In the genomic region with DNA sequence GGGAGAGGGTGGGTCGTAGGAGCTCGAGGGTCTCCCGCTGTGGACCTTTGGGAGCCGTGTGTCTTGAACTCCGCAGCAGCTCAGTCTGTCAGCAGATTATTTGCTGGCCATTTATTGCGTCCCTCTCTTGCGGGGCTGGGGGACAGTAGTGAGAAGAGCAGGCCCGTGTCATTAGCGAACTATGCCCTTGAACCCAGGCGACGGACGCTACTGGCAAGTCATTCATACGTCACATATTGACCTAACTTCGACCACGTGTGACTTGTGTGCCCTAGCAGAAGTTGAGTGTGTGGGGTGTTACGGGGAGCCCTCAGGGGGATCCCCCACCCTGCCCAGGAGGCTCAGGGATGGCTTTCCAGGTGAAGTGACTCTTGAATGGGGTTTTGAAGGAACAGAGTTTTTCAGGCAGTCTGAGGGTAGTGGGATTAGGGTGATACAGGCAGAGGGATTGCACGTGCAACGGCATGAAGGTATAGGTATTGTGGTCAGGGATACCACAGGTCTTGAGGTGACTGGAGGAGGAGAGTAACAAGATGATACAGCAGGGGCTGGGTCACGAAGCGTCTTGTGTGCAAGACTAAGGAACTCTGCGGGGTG, we compare ENCODE assay signal across 8 cellular contexts. TPM values are rescaled to one million over a fixed set of nuclear protein-coding genes. Genes with fewer than 3 reads are reported as not detected.
DNase-seq lines count a peak whose midpoint lies in the region; ATAC-seq, FAIRE-seq and TF ChIP-seq lines count a peak whose summit lies in the region.

No MANE protein-coding gene starts in this region.

- no peaks in the 10 kb centered on the region for H3K27me3 Mint-ChIP-seq in T-helper 1 cell treated with Interleukin-12 subunit alpha and Interleukin-12 subunit beta and Interleukin-4 antibody, amounts not matched to agents 30 μg/mL and 1 μg/mL, for 36 hours (ENCODE audit: low read depth)

- peak overlapping the region; percentile 4 for H3K4ac ChIP-seq in H1 (replicated peaks; ENCODE audit: insufficient read length, low read depth, low read length)

- H4K91ac ChIP-seq in H1 (replicated peaks; ENCODE audit: insufficient read length, low read length), result peak overlapping the region; percentile 9

- peak overlapping the region; percentile 48; the same call in 1 of the 2 replicates for H2BK20ac ChIP-seq in H1 (ENCODE audit: low read length)

- H3K36me3 Mint-ChIP-seq in T-helper 1 cell treated with Interleukin-12 subunit alpha and Interleukin-12 subunit beta and Interleukin-4 antibody, amounts not matched to agents 30 μg/mL and 1 μg/mL, for 36 hours (ENCODE audit: low read depth), result peaks cover 18% of the 10 kb centered on the region

- no peak overlapping the region for H3K23ac ChIP-seq in H1 (ENCODE audit: insufficient read length)

- H3K79me1 ChIP-seq in H1 (ENCODE audit: low read depth, low read length), result peaks cover 10% of the 10 kb centered on the region

- no peak for FAIRE-seq in H1 (lab: Jason Lieb, UNC)

- TF ChIP-seq POLR2A in H1 (IDR thresholded peaks at IDR 0.05; ENCODE audit: control extremely low read depth in 1 of 2, low read depth in 2 of 2, low read length in 2 of 2), result no peak

- POLR2A ChIA-PET in H1 (lab: Charles Lee; ENCODE audit: partially characterized antibody), result interaction anchor here (0.6 to 31.3 kb wide), 21 partner anchors 8 to 281 kb away, joined by 3 to 660 read pairs (median 4); a partner anchor contains a TSS

- H3K4me2 ChIP-seq in H1 (ENCODE audit: insufficient read depth in 1 of 2, low read depth in 2 of 2, low read length in 2 of 2), result peak overlapping the region; percentile 97 to 99

- H3K27ac ChIP-seq in H1 (ENCODE audit: low read depth, low read length), result peak overlapping the region; percentile 82

- peaks cover 25% of the 10 kb centered on the region for H3K4me1 Mint-ChIP-seq in T-helper 1 cell treated with Interleukin-12 subunit alpha and Interleukin-12 subunit beta and Interleukin-4 antibody, amounts not matched to agents 30 μg/mL and 1 μg/mL, for 36 hours (ENCODE audit: low read depth)

- H3K27ac Mint-ChIP-seq in T-helper 1 cell treated with Interleukin-12 subunit alpha and Interleukin-12 subunit beta and Interleukin-4 antibody, amounts not matched to agents 30 μg/mL and 1 μg/mL, for 36 hours, result peak overlapping the region; percentile 60

- no peak for TF ChIP-seq EP300 in H1 (IDR thresholded peaks at IDR 0.05; ENCODE audit: borderline replicate concordance in 1 of 2, low read depth in 2 of 2, low read length in 2 of 2)

- TF ChIP-seq RAD21 in H1 (IDR thresholded peaks at IDR 0.05 in 1 of 2, conservative IDR thresholded peaks at IDR 0.05 in 1 of 2; ENCODE audit: low read depth in 2 of 2, low read length in 2 of 2), result no peak

- H3K36me3 ChIP-seq in H1 (ENCODE audit: control insufficient read depth in 2 of 4, insufficient read depth in 4 of 4, low read length in 3 of 4), result peaks cover 0 to 6% (median 2%) of the 10 kb centered on the region in 4 experiments; a peak in 1 of 8 replicates
- peaks cover 7% of the 10 kb centered on the region for H3K36me3 ChIP-seq in neuron (ENCODE audit: insufficient read depth, low read length)

- peak overlapping the region; percentile 12 for H2BK120ac ChIP-seq in H1 (replicated peaks; ENCODE audit: low read depth, low read length)

- peaks cover 6% of the 10 kb centered on the region for H3K23me2 ChIP-seq in H1 (ENCODE audit: low read depth, low read length)

- no peaks in the 10 kb centered on the region for H3K9me3 Mint-ChIP-seq in T-helper 1 cell treated with Interleukin-12 subunit alpha and Interleukin-12 subunit beta and Interleukin-4 antibody, amounts not matched to agents 30 μg/mL and 1 μg/mL, for 36 hours

- peak overlapping the region; percentile 98; the same call in 1 of the 2 replicates for H2BK12ac ChIP-seq in H1 (ENCODE audit: low read depth, low read length)

- H3K4me3 Mint-ChIP-seq in T-helper 1 cell treated with Interleukin-12 subunit alpha and Interleukin-12 subunit beta and Interleukin-4 antibody, amounts not matched to agents 30 μg/mL and 1 μg/mL, for 36 hours, result peak overlapping the region; percentile 80

- WGBS in H1 (ENCODE audit: extremely low coverage in 1 of 2, insufficient coverage in 1 of 2, insufficient read length in 1 of 2, insufficient replicate concordance in 2 of 2, low coverage in 1 of 2, low lambda C conversion rate in 2 of 2, missing lambda C conversion rate in 1 of 2), 2 experiments, result 16% methylated on average over 20 of the region's 21 CpGs; no CpG with 5 or more reads in 1 of the 2 experiments

- H3K9me3 ChIP-seq in H1 (ENCODE audit: insufficient read depth in 2 of 2, low read depth in 1 of 2, low read length in 1 of 2) (no peaks in the 10 kb centered on the region), neuron (ENCODE audit: low read length) (no peaks in the 10 kb centered on the region)

- TF ChIP-seq CTCF in H1 (IDR thresholded peaks at IDR 0.05; ENCODE audit: control extremely low read depth in 1 of 3, insufficient read depth in 1 of 3, low read depth in 1 of 3, low read length in 3 of 3), result no peak

- H4K8ac ChIP-seq in H1 (ENCODE audit: extremely low read depth, insufficient read depth, low read length), result peak overlapping the region; percentile 95

- H3K79me2 ChIP-seq in H1 (ENCODE audit: control insufficient read depth in 1 of 2, insufficient read depth in 2 of 2, low read length in 2 of 2), result peaks cover 14 to 45% of the 10 kb centered on the region in 2 experiments; a peak in 3 of 4 replicates

- peak; percentile 14 for ATAC-seq in HG02798 (IDR thresholded peaks at IDR 0.05; ENCODE audit: poor library complexity, unreplicated experiment)
- ATAC-seq in GM18498 (IDR thresholded peaks at IDR 0.05; ENCODE audit: unreplicated experiment), result no peak

- DNase-seq in H1 (ENCODE audit: low read depth in 1 of 2, low spot score in 2 of 2), result peak in 1 of 2 experiments; percentile 76
- no peak for DNase-seq in NCI-H69 (lab: John Stamatoyannopoulos, UW)
- DNase-seq in NCI-H2029 (lab: John Stamatoyannopoulos, UW), result no peak

- peak overlapping the region; percentile 98 for H2AK5ac ChIP-seq in H1 (ENCODE audit: low read depth, low read length)

- peak overlapping the region; percentile 90 for H3K56ac ChIP-seq in H1 (replicated peaks; ENCODE audit: insufficient read length, low read depth, low read length)

- H3K27me3 ChIP-seq in H1 (replicated peaks in 1 of 4; ENCODE audit: control insufficient read depth in 3 of 4, extremely low read depth in 1 of 4, insufficient read depth in 3 of 4, low read length in 3 of 4) (no peaks in the 10 kb centered on the region), neuron (ENCODE audit: insufficient read depth, low read length) (no peaks in the 10 kb centered on the region)

- H3K4me3 ChIP-seq in GM08714 (ENCODE audit: low read length) (peak overlapping the region; percentile 75), H1 (ENCODE audit: extremely low read depth in 1 of 4, insufficient read depth in 2 of 4, low read depth in 3 of 4, low read length in 4 of 4) (peak overlapping the region; percentile 66 to 83 (median 78)), neuron (ENCODE audit: low read length) (peak overlapping the region; percentile 93)

- 0 out of 2 replicates have a peak overlapping the region, but pooled peaks have one; percentile 3 for H2AFZ ChIP-seq in H1 (ENCODE audit: low read length)
- H2AFZ ChIP-seq in neuron (ENCODE audit: low read depth, low read length), result peak overlapping the region; percentile 6

- H4K5ac ChIP-seq in H1 (ENCODE audit: insufficient read length, low read depth, low read length), result peak overlapping the region; percentile 84

- CTCF ChIA-PET in H1 (lab: Charles Lee; ENCODE audit: partially characterized antibody), result interaction anchor here (0.6 to 8.0 kb wide), 11 partner anchors 22 to 1713 kb away, joined by 3 to 59 read pairs (median 4); no protein-coding TSS in a partner anchor

- peaks cover 3 to 5% of the 10 kb centered on the region in 2 experiments for H4K20me1 ChIP-seq in H1 (replicated peaks in 1 of 2; ENCODE audit: control insufficient read depth in 1 of 2, insufficient read depth in 2 of 2, low read length in 2 of 2)

- H2BK5ac ChIP-seq in H1 (ENCODE audit: low read depth, low read length), result peak overlapping the region; percentile 96

- peak overlapping the region; percentile 25 for H2BK15ac ChIP-seq in H1 (ENCODE audit: low read length)

- H3K9ac ChIP-seq in H1 (replicated peaks in 1 of 4; ENCODE audit: extremely low read depth in 1 of 4, low read depth in 3 of 4, low read length in 3 of 4), result peak overlapping the region; percentile 78 to 98 (median 88)

- peaks cover 7 to 16% (median 11%) of the 10 kb centered on the region in 4 experiments for H3K4me1 ChIP-seq in H1 (replicated peaks in 1 of 4; ENCODE audit: control insufficient read depth in 3 of 4, insufficient read depth in 4 of 4, low read length in 3 of 4)
- H3K4me1 ChIP-seq in neuron (ENCODE audit: insufficient read depth, low read length), result peaks cover 11% of the 10 kb centered on the region

- no peak overlapping the region for H3K14ac ChIP-seq in H1 (ENCODE audit: insufficient read length)

- H3K18ac ChIP-seq in H1 (ENCODE audit: extremely low read depth, low read length), result peak overlapping the region; percentile 99

TF ChIP-seq in H1, 55 proteins besides CTCF, POLR2A, EP300 and RAD21 (continues in another document):
- TF ChIP-seq RXRA (IDR thresholded peaks at IDR 0.05; ENCODE audit: insufficient read depth, low read depth, low read length) (no peak), CHD1 (IDR thresholded peaks at IDR 0.05; ENCODE audit: low read depth, low read length) (no peak), JUN (IDR thresholded peaks at IDR 0.05; ENCODE audit: low read depth, low read length) (no peak), SAP30 (IDR thresholded peaks at IDR 0.05; ENCODE audit: insufficient read depth, insufficient replicate concordance, low read length) (peak; percentile 90)

RNA-seq across cellular contexts. Expression of a gene that starts 13.0 kb away (rescaled TPM):
- 98.4 and 101 TPM in 2 replicates for total RNA-seq in H1 (2021; fragmentation: NEBNext Ultra II Directional; extraction: Animal tissue kit (Norgen Biotek cat#: 25700))
- polyA plus RNA-seq in H1 (2011; rRNA removed), result 48.5 and 66.4 TPM in 2 replicates
- 76.8 TPM for polyA plus RNA-seq in H1 (2011; cell fraction: cytosol; rRNA removed)
- 73.3 TPM for polyA plus RNA-seq in H1 (2011; cell fraction: nucleus; rRNA removed)
- 102 to 113 TPM (median 104 TPM) in 4 replicates for polyA plus RNA-seq in H1 (2012, experiment 1 of 2)
- polyA plus RNA-seq in H1 (2012, experiment 2 of 2), result 86.9 TPM
- 45.4 TPM for polyA plus RNA-seq in H1 (2013, experiment 1 of 2)
- polyA plus RNA-seq in H1 (2013, experiment 2 of 2), result 45.9 TPM
- 81.1 and 103 TPM in 2 replicates for polyA minus RNA-seq in H1 (2011; rRNA and poly(A)+ RNA removed)
- polyA minus RNA-seq in H1 (2011; cell fraction: cytosol; rRNA and poly(A)+ RNA removed), result 47.8 TPM
- 49.7 TPM for polyA minus RNA-seq in H1 (2011; cell fraction: nucleus; rRNA and poly(A)+ RNA removed)

RNA-seq across cellular contexts. Expression of a gene that starts 34.0 kb away (rescaled TPM):
- 30.8 and 35.2 TPM in 2 replicates for total RNA-seq in H1 (2021; fragmentation: NEBNext Ultra II Directional; extraction: Animal tissue kit (Norgen Biotek cat#: 25700))
- polyA plus RNA-seq in H1 (2011; rRNA removed), result 22.9 and 37.1 TPM in 2 replicates
- polyA plus RNA-seq in H1 (2011; cell fraction: cytosol; rRNA removed), result 33.8 TPM
- polyA plus RNA-seq in H1 (2011; cell fraction: nucleus; rRNA removed), result 22.6 TPM
- polyA plus RNA-seq in H1 (2012, experiment 1 of 2), result 30.6 to 53.5 TPM (median 51.6 TPM) in 4 replicates
- 17.4 TPM for polyA plus RNA-seq in H1 (2012, experiment 2 of 2)
- 17.6 TPM for polyA plus RNA-seq in H1 (2013, experiment 1 of 2)
- polyA plus RNA-seq in H1 (2013, experiment 2 of 2), result 17.2 TPM
- 20.3 and 23.7 TPM in 2 replicates for polyA minus RNA-seq in H1 (2011; rRNA and poly(A)+ RNA removed)
- 18.8 TPM for polyA minus RNA-seq in H1 (2011; cell fraction: cytosol; rRNA and poly(A)+ RNA removed)
- 23.0 TPM for polyA minus RNA-seq in H1 (2011; cell fraction: nucleus; rRNA and poly(A)+ RNA removed)
